Comparison of ENCODE assay signal across 14 cellular contexts in the genomic region with DNA sequence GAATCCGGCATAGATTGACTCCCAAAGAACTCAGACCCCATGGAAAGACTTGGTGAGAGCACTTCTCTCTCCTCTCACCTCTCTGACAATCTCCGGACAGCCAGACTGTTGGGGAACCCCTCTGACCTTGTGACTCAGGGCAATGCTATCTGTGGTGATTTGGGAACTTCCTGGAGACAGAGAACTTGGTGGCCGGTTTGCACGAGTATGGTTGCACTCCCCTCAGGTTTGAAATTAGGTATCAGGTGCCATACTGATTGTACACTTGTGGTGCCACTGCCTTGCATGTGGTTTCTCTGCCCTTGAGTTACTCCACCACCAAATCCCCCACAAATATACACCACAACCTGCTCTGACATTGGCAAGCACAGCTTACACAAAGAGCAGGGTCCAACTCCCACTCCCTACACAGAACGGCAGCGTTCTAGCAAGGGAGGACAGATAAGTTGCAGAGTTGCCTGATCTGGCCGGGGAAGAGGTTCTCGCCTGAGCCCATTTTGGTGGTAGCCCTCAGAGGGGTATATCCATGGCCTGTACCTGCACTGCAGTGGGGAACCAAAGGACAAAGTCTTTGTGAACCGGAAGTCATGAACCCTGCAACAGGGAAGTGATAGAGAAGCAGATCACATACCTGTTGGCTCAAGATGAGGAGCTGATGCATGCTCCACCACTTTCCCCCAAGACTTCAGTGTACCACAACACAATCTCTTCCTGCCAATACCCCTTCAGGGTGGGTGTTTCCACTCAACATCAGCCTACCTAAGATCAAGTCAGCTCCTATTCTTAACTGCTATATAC.
DNase-seq lines count a peak whose midpoint lies in the region; ATAC-seq, FAIRE-seq and TF ChIP-seq lines count a peak whose summit lies in the region.
"Had no signal": no experiment of that assay in that cellular context is flagged by ENCODE, and none has a peak within 500 bp of the region (broad histone marks: within the 10 kb centered on the region; RNA-seq: fewer than 3 reads in every experiment).

No MANE protein-coding gene starts in this region.

- peak in 1 of 2 experiments; percentile 32; a peak in 1 of 4 replicates for TF ChIP-seq EP300 in GM12878 (IDR thresholded peaks at IDR 0.05; ENCODE audit: borderline replicate concordance in 1 of 2, control insufficient read depth in 1 of 2, low read depth in 2 of 2, low read length in 2 of 2)

- peak overlapping the region; percentile 41 for H2AFZ ChIP-seq in GM12878 (ENCODE audit: control insufficient read depth, low read depth, low read length)

- intact Hi-C loops in GM12878 (cut with micrococcal nuclease; ENCODE audit: unreplicated experiment), result no loop called here

- peaks cover 0 to 3% of the 10 kb centered on the region in 2 experiments; a peak in 2 of 4 replicates for H3K36me3 ChIP-seq in GM12878 (ENCODE audit: control insufficient read depth in 2 of 2, insufficient read depth in 2 of 2, low read length in 1 of 2)

- no peak for TF ChIP-seq RAD21 in GM12878 (IDR thresholded peaks at IDR 0.05; ENCODE audit: insufficient read depth, low read depth, low read length)

- DNase-seq in GM10266 (ENCODE audit: extremely low spot score) (peak; percentile 31), GM12878 (ENCODE audit: low read depth, low spot score) (peak; percentile 56), NCI-H345 treated with DMSO at 0.1 percent for 48 hours (lab: John Stamatoyannopoulos, UW; ENCODE audit: unreplicated experiment) (no peak), superior temporal gyrus (ENCODE audit: extremely low spot score) (no peak), GDM1 (lab: John Stamatoyannopoulos, UW) (no peak), midbrain (lab: John Stamatoyannopoulos, UW) (no peak)
- DNase-seq: activated gamma-delta T cell treated with Interleukin-2 at 50 U/mL for 16 hours; left ventricle myocardium superior; NCI-H1048; NCI-H526 treated with DMSO at 0.1 percent for 48 hours; posterior cingulate gyrus; stimulated activated CD4-positive, alpha-beta T cell treated with anti-CD3 and anti-CD28 coated beads, Interleukin-2, amount 100 ng/mL, for 48 hours had no signal

- H3K27ac ChIP-seq in GM12878 (ENCODE audit: control insufficient read depth, insufficient read depth), result peak overlapping the region; percentile 56

- in situ Hi-C loops in GM12878 (cut with MboI), result no loop called here

- FAIRE-seq in GM12878 (lab: Jason Lieb, UNC), result no peak

- WGBS in GM12878 (ENCODE audit: insufficient coverage, insufficient replicate concordance, low lambda C conversion rate, missing lambda C conversion rate), result 46% methylated on average over 9 of the region's 9 CpGs

- CTCF ChIA-PET in GM12878 (lab: Yijun Ruan, JAX), result interaction anchor here (0.8 to 1.1 kb wide), 4 partner anchors 11 to 51 kb away, joined by 3 read pairs; no protein-coding TSS in a partner anchor

- TF ChIP-seq POLR2A in GM12878 (IDR thresholded peaks at IDR 0.05; ENCODE audit: low read depth, low read length), result no peak

- peaks cover 35% of the 10 kb centered on the region for H3K4me1 ChIP-seq in GM12878 (ENCODE audit: control insufficient read depth, insufficient read depth, low read length)

- H3K27me3 ChIP-seq in GM12878 (replicated peaks in 1 of 2; ENCODE audit: control insufficient read depth in 2 of 2, insufficient read depth in 2 of 2, low read length in 1 of 2), result no peaks in the 10 kb centered on the region

- no peak for TF ChIP-seq CTCF in GM10266 (IDR thresholded peaks at IDR 0.05; ENCODE audit: control insufficient read depth, insufficient read depth, low read depth, missing control alignments)
- no peak for TF ChIP-seq CTCF in GM12878 (IDR thresholded peaks at IDR 0.05 in 2 of 3, conservative IDR thresholded peaks at IDR 0.05 in 1 of 3; ENCODE audit: control insufficient read depth in 2 of 3, extremely low read depth in 1 of 3, insufficient read depth in 1 of 3, low read depth in 3 of 3, low read length in 3 of 3)

- peaks cover 9% of the 10 kb centered on the region for H3K9me3 ChIP-seq in GM12878 (replicated peaks; ENCODE audit: control insufficient read depth, insufficient read depth, low read length)

- no TSS peak for BruUV-seq in GM12878 (replicated peaks; lab: Mats Ljungman, UMichigan)

- H3K4me2 ChIP-seq in GM12878 (ENCODE audit: control insufficient read depth, insufficient read depth), result peak overlapping the region; percentile 54

- ATAC-seq in GM21423 (IDR thresholded peaks at IDR 0.05; ENCODE audit: unreplicated experiment) (peak; percentile 45), HG03196 (IDR thresholded peaks at IDR 0.05; ENCODE audit: unreplicated experiment) (peak; percentile 45), GM12878 (peak; percentile 81)
- ATAC-seq: left ventricle myocardium superior had no signal

- SMC1A ChIA-PET in GM12878 (lab: Charles Lee; ENCODE audit: uncharacterized antibody, unreplicated experiment), result interaction anchor here (0.7 to 2.8 kb wide), 14 partner anchors 9 to 73 kb away, joined by 3 to 19 read pairs (median 5); no protein-coding TSS in a partner anchor

- no peak overlapping the region for H3K9ac ChIP-seq in GM12878 (ENCODE audit: control insufficient read depth, insufficient read depth, low read length)

- POLR2A ChIA-PET in GM12878 (lab: Charles Lee), result interaction anchor here (0.6 to 1.8 kb wide), 5 partner anchors 9 to 859 kb away, joined by 3 to 7 read pairs (median 4); no protein-coding TSS in a partner anchor

- RAD21 ChIA-PET in GM12878 (lab: Charles Lee; ENCODE audit: unreplicated experiment), result interaction anchor here (0.7 to 2.4 kb wide), 6 partner anchors 11 to 58 kb away, joined by 3 to 18 read pairs (median 5); no protein-coding TSS in a partner anchor

- H3K4me3 ChIP-seq in GM12878, result no peak overlapping the region; the same call in 1 of the 2 replicates

- H4K20me1 ChIP-seq in GM12878 (ENCODE audit: control insufficient read depth, insufficient read depth), result no peaks in the 10 kb centered on the region

- peaks cover 32% of the 10 kb centered on the region for H3K79me2 ChIP-seq in GM12878 (ENCODE audit: control insufficient read depth, insufficient read depth, low read length)

TF ChIP-seq in GM12878, 131 proteins besides CTCF, POLR2A, EP300 and RAD21 (continues in another document):
- TF ChIP-seq BCL11A (IDR thresholded peaks at IDR 0.05; ENCODE audit: low read depth, low read length), result peak; percentile 26; the same call in 1 of the 2 replicates
- TF ChIP-seq IKZF1 (conservative IDR thresholded peaks at IDR 0.05), result peak; percentile 33; the same call in 1 of the 2 replicates
- TF ChIP-seq, protein P1, sequence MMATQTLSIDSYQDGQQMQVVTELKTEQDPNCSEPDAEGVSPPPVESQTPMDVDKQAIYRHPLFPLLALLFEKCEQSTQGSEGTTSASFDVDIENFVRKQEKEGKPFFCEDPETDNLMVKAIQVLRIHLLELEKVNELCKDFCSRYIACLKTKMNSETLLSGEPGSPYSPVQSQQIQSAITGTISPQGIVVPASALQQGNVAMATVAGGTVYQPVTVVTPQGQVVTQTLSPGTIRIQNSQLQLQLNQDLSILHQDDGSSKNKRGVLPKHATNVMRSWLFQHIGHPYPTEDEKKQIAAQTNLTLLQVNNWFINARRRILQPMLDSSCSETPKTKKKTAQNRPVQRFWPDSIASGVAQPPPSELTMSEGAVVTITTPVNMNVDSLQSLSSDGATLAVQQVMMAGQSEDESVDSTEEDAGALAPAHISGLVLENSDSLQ (IDR thresholded peaks at IDR 0.05), result no peak
- TF ChIP-seq IKZF2 (IDR thresholded peaks at IDR 0.05), result peak; percentile 28 to 29; a peak in 2 of 4 replicates
- 0 out of 2 replicates have a peak, but pooled peaks have one; percentile 10 for TF ChIP-seq ATF7 (IDR thresholded peaks at IDR 0.05; ENCODE audit: low read depth)
- TF ChIP-seq BHLHE40 (IDR thresholded peaks at IDR 0.05; ENCODE audit: borderline replicate concordance in 1 of 2, low read depth in 2 of 2, low read length in 1 of 2), result peak; percentile 55 to 59; a peak in 2 of 4 replicates
- TF ChIP-seq, protein P2, sequence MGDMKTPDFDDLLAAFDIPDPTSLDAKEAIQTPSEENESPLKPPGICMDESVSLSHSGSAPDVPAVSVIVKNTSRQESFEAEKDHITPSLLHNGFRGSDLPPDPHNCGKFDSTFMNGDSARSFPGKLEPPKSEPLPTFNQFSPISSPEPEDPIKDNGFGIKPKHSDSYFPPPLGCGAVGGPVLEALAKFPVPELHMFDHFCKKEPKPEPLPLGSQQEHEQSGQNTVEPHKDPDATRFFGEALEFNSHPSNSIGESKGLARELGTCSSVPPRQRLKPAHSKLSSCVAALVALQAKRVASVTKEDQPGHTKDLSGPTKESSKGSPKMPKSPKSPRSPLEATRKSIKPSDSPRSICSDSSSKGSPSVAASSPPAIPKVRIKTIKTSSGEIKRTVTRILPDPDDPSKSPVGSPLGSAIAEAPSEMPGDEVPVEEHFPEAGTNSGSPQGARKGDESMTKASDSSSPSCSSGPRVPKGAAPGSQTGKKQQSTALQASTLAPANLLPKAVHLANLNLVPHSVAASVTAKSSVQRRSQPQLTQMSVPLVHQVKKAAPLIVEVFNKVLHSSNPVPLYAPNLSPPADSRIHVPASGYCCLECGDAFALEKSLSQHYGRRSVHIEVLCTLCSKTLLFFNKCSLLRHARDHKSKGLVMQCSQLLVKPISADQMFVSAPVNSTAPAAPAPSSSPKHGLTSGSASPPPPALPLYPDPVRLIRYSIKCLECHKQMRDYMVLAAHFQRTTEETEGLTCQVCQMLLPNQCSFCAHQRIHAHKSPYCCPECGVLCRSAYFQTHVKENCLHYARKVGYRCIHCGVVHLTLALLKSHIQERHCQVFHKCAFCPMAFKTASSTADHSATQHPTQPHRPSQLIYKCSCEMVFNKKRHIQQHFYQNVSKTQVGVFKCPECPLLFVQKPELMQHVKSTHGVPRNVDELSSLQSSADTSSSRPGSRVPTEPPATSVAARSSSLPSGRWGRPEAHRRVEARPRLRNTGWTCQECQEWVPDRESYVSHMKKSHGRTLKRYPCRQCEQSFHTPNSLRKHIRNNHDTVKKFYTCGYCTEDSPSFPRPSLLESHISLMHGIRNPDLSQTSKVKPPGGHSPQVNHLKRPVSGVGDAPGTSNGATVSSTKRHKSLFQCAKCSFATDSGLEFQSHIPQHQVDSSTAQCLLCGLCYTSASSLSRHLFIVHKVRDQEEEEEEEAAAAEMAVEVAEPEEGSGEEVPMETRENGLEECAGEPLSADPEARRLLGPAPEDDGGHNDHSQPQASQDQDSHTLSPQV (IDR thresholded peaks at IDR 0.05), result no peak
- no peak for TF ChIP-seq HDGF (IDR thresholded peaks at IDR 0.05)

Comparison
In these comparisons a context has a peak if more than half of its experiments do, and no peak if none do; other contexts are left out.
1. DNase-seq: peak in GM10266 (single experiment) and GM12878 (single experiment); none in NCI-H345 treated with DMSO at 0.1 percent for 48 hours (single experiment), superior temporal gyrus (single experiment), GDM1 (single experiment) and midbrain (single experiment).
2. Peak in every context shown above with its lines, with median percentiles within 50 percentile points of each other: ATAC-seq.